ENCODE assay signal across 21 cellular contexts in genomic region chr10:70442332-70442988, GRCh38. TPM values are rescaled to one million over a fixed set of nuclear protein-coding genes. Genes with fewer than 3 reads are reported as not detected.
DNase-seq lines count a peak whose midpoint lies in the region; ATAC-seq and TF ChIP-seq lines count a peak whose summit lies in the region.
"Had no signal": no experiment of that assay in that cellular context is flagged by ENCODE, and none has a peak within 500 bp of the region (broad histone marks: within the 10 kb centered on the region; RNA-seq: fewer than 3 reads in every experiment).

No MANE protein-coding gene starts in this region.

- peaks cover 9% of the 10 kb centered on the region; the same call in 1 of the 2 replicates for H3K4me1 ChIP-seq in iPS DF 6.9 (ENCODE audit: control insufficient read depth, insufficient read depth, low read length)

- POLR2A ChIA-PET in T-cell (lab: Charles Lee), result no interaction called here

- peaks cover 10% of the 10 kb centered on the region for H3K27me3 ChIP-seq in iPS DF 6.9 (ENCODE audit: control insufficient read depth, insufficient read depth, low read length)

- no peak overlapping the region for H3K27ac ChIP-seq in iPS DF 6.9 (ENCODE audit: low read length)
- H3K27ac ChIP-seq in caudate nucleus (ENCODE audit: low read depth, low read length), result no peak overlapping the region
- H3K27ac ChIP-seq: skin epidermis had no signal

- H3K4me3 Mint-ChIP-seq in T-cell (peak overlapping the region in 2 of 3 donors; percentile 21 to 73), nephron (peak overlapping the region in 2 of 3 experiments; percentile 31 to 53)
- H3K4me3 Mint-ChIP-seq: activated CD4-positive, alpha-beta memory T cell treated with anti-CD3 and anti-CD28 coated beads, Interleukin-2, amount 10 ng/mL, durations not matched to agents 7 days and 5 days; activated T-helper 1 cell treated with anti-CD3 and anti-CD28 coated beads, Interleukin-12 subunit alpha, Interleukin-12 subunit beta, Interleukin-2, Interleukin-4 antibody, amounts not matched to agents 30 ng/mL and 10 ng/mL and 1 ng/mL, durations not matched to agents 14 hours and 24 hours and 36 hours; dendritic cell treated with granulocyte-macrophage colony-stimulating factor and Interleukin-4, amounts not matched to agents 40 ng/mL and 50 ng/mL, for 4 days had no signal

- H3K9me3 Mint-ChIP-seq in T-cell (no peaks in the 10 kb centered on the region), nephron (peaks cover 3% of the 10 kb centered on the region)
- H3K9me3 Mint-ChIP-seq: activated CD4-positive, alpha-beta memory T cell treated with anti-CD3 and anti-CD28 coated beads, Interleukin-2, amount 10 ng/mL, durations not matched to agents 7 days and 5 days; activated T-helper 1 cell treated with anti-CD3 and anti-CD28 coated beads, Interleukin-12 subunit alpha, Interleukin-12 subunit beta, Interleukin-2, Interleukin-4 antibody, amounts not matched to agents 30 ng/mL and 10 ng/mL and 1 ng/mL, durations not matched to agents 14 hours and 24 hours and 36 hours; dendritic cell treated with granulocyte-macrophage colony-stimulating factor and Interleukin-4, amounts not matched to agents 40 ng/mL and 50 ng/mL, for 4 days; stimulated activated naive B cell treated with anti-CD40 and anti-IgM and Interleukin-4, amounts not matched to agents 10 μg/mL and 1 μg/mL and 100 μg/mL, for 72 hours had no signal

- H3K9me3 ChIP-seq in iPS DF 6.9 (ENCODE audit: control insufficient read depth, insufficient read depth, low read length), result no peaks in the 10 kb centered on the region

- H3K36me3 Mint-ChIP-seq in T-cell, result no peaks in the 10 kb centered on the region
- no peaks in the 10 kb centered on the region for H3K36me3 Mint-ChIP-seq in nephron (ENCODE audit: low read depth)
- H3K36me3 Mint-ChIP-seq: stimulated activated naive B cell treated with anti-CD40 and anti-IgM and Interleukin-4, amounts not matched to agents 10 μg/mL and 1 μg/mL and 100 μg/mL, for 72 hours had no signal

- TF ChIP-seq CTCF in nephron (IDR thresholded peaks at IDR 0.05; ENCODE audit: unreplicated experiment in 3 of 3), result no peak

- intact Hi-C loops in posterior cingulate gyrus (cut with DNase I), result no loop called here

- peak overlapping the region; percentile 40; the same call in 1 of the 2 replicates for H3K4me3 ChIP-seq in iPS DF 6.9 (ENCODE audit: low read length)

- no peaks in the 10 kb centered on the region for H3K36me3 ChIP-seq in iPS DF 6.9 (ENCODE audit: control insufficient read depth, insufficient read depth, low read length)

- ATAC-seq in T-cell (replicated peaks in 1 of 4), result no peak
- ATAC-seq: stimulated activated naive B cell treated with anti-CD40 and anti-IgM and Interleukin-4, amounts not matched to agents 10 μg/mL and 1 μg/mL and 100 μg/mL, for 72 hours had no signal

- no CpG with 5 or more reads among the region's 6 CpGs for WGBS in iPS DF 6.9 (ENCODE audit: insufficient coverage, insufficient read length)

- CTCF ChIA-PET in T-cell (lab: Charles Lee), result interaction anchor here in 1 of 2 donors (0.5 to 1.4 kb wide), 2 partner anchors 19 to 266 kb away, joined by 3 read pairs; no protein-coding TSS in a partner anchor

- peak; percentile 89 for DNase-seq in ELF-1 (ENCODE audit: low read depth, low spot score)
- DNase-seq in T-cell, result no peak
- DNase-seq in iPS DF 6.9 (ENCODE audit: low read depth, low spot score), result peak; percentile 79
- DNase-seq in posterior cingulate gyrus, result no peak
- DNase-seq in NCI-H1092 (lab: John Stamatoyannopoulos, UW), result no peak
- DNase-seq in caudate nucleus (lab: John Stamatoyannopoulos, UW), result no peak
- DNase-seq: activated CD4-positive, alpha-beta memory T cell treated with anti-CD3 and anti-CD28 coated beads, Interleukin-2, amount 10 ng/mL, durations not matched to agents 7 days and 5 days; anterior cingulate cortex; hippocampal formation; Karpas-422; NCI-H1436 treated with DMSO at 0.1 percent for 48 hours; stimulated activated naive B cell treated with anti-CD40 and anti-IgM and Interleukin-4, amounts not matched to agents 10 μg/mL and 1 μg/mL and 100 μg/mL, for 72 hours had no signal

- H3K4me1 Mint-ChIP-seq in T-cell (peaks cover 15 to 19% (median 18%) of the 10 kb centered on the region in 3 donors), nephron (peaks cover 33% of the 10 kb centered on the region)

- H3K27ac Mint-ChIP-seq in T-cell (no peak overlapping the region), nephron (no peak overlapping the region)
- H3K27ac Mint-ChIP-seq: activated CD4-positive, alpha-beta memory T cell treated with anti-CD3 and anti-CD28 coated beads, Interleukin-2, amount 10 ng/mL, durations not matched to agents 7 days and 5 days; activated T-helper 1 cell treated with anti-CD3 and anti-CD28 coated beads, Interleukin-12 subunit alpha, Interleukin-12 subunit beta, Interleukin-2, Interleukin-4 antibody, amounts not matched to agents 30 ng/mL and 10 ng/mL and 1 ng/mL, durations not matched to agents 14 hours and 24 hours and 36 hours; dendritic cell treated with granulocyte-macrophage colony-stimulating factor and Interleukin-4, amounts not matched to agents 40 ng/mL and 50 ng/mL, for 4 days; stimulated activated naive B cell treated with anti-CD40 and anti-IgM and Interleukin-4, amounts not matched to agents 10 μg/mL and 1 μg/mL and 100 μg/mL, for 72 hours had no signal

- H3K27me3 Mint-ChIP-seq in T-cell (peaks cover 19 to 37% of the 10 kb centered on the region in 2 donors), nephron (ENCODE audit: low read depth) (peaks cover 66% of the 10 kb centered on the region)

RNA-seq across cellular contexts. Expression of gene NODAL, which starts 1.0 kb away (rescaled TPM):
- not detected for total RNA-seq in T-cell
- total RNA-seq: activated T-helper 1 cell treated with anti-CD3 and anti-CD28 coated beads, Interleukin-12 subunit alpha, Interleukin-12 subunit beta, Interleukin-2, Interleukin-4 antibody, amounts not matched to agents 30 ng/mL and 10 ng/mL and 1 ng/mL, durations not matched to agents 14 hours and 24 hours and 36 hours; Daoy; fibroblast of lung; OCI-LY7; osteocyte; ureter had no signal

RNA-seq across cellular contexts. Expression of gene PALD1, which starts 36.1 kb away (rescaled TPM):
- total RNA-seq in T-cell, result under 1 TPM; 0.10 to 0.38 (median 0.13) TPM

RNA-seq across cellular contexts. Expression of gene EIF4EBP2, which starts 38.5 kb away (rescaled TPM):
- total RNA-seq in T-cell, result 10 to 100 TPM; 39.9 to 47.7 (median 42.6) TPM

Comparison
In these comparisons a context has a peak if more than half of its experiments do, and no peak if none do; other contexts are left out.
1. DNase-seq: peak in ELF-1 (single experiment) and iPS DF 6.9 (single experiment); none in T-cell (0 of 34), posterior cingulate gyrus (0 of 10), NCI-H1092 (single experiment) and caudate nucleus (0 of 61).